Comparison of ENCODE assay signal across 8 cellular contexts in genomic region chr9:37037137-37037743, GRCh38. TPM values are rescaled to one million over a fixed set of nuclear protein-coding genes. Genes with fewer than 3 reads are reported as not detected.
DNase-seq lines count a peak whose midpoint lies in the region; ATAC-seq and TF ChIP-seq lines count a peak whose summit lies in the region.

No MANE protein-coding gene starts in this region.

- ATAC-seq in Panc1 (peak; percentile 7), HG03439 (IDR thresholded peaks at IDR 0.05; ENCODE audit: unreplicated experiment) (no peak)

- in situ Hi-C loops in Panc1 (cut with HindIII; ENCODE audit: low pct_unique_long_range_greater_than_20kb, low sequenced_read_pairs): no loop called here

- POLR2A ChIA-PET in activated CD4-positive, alpha-beta T cell treated with anti-CD3 and anti-CD28 coated beads, Interleukin-2, amount 10 ng/mL, durations not matched to agents 7 days and 5 days (lab: Charles Lee): no interaction called here
- POLR2A ChIA-PET in Panc1 (lab: Charles Lee): interaction anchor here (0.5 to 0.6 kb wide), 3 partner anchors 34 to 136 kb away, joined by 3 to 15 read pairs (median 9); no protein-coding TSS in a partner anchor

- no peak for DNase-seq in activated CD4-positive, alpha-beta T cell treated with anti-CD3 and anti-CD28 coated beads, Interleukin-2, amount 10 ng/mL, durations not matched to agents 7 days and 5 days
- DNase-seq in activated CD4-positive, alpha-beta T cell treated with anti-CD3 and anti-CD28 coated beads for 4 hours: no peak
- no peak for DNase-seq in Panc1 (ENCODE audit: low read depth, low spot score)
- DNase-seq in mesenteric fat pad (ENCODE audit: low spot score): no peak
- DNase-seq in H4 (ENCODE audit: low spot score): no peak

- BruUV-seq in Panc1 (replicated peaks; lab: Mats Ljungman, UMichigan): no TSS peak

- H3K4me1 Mint-ChIP-seq in activated CD4-positive, alpha-beta T cell treated with anti-CD3 and anti-CD28 coated beads, Interleukin-2, amount 10 ng/mL, durations not matched to agents 7 days and 5 days: peaks cover 37% of the 10 kb centered on the region

- peaks cover 89% of the 10 kb centered on the region for H3K27me3 Mint-ChIP-seq in activated CD4-positive, alpha-beta T cell treated with anti-CD3 and anti-CD28 coated beads, Interleukin-2, amount 10 ng/mL, durations not matched to agents 7 days and 5 days

- peaks cover 43% of the 10 kb centered on the region for H3K27me3 ChIP-seq in Panc1 (ENCODE audit: control insufficient read depth, insufficient read depth, low read length)
- H3K27me3 ChIP-seq in esophagus (ENCODE audit: control insufficient read depth in 1 of 2, insufficient read depth in 2 of 2, low read length in 2 of 2): peaks cover 4 to 55% of the 10 kb centered on the region in 2 donors
- peaks cover 41% of the 10 kb centered on the region for H3K27me3 ChIP-seq in neuron (ENCODE audit: insufficient read depth, low read length)

- no peaks in the 10 kb centered on the region for H3K9me3 Mint-ChIP-seq in activated CD4-positive, alpha-beta T cell treated with anti-CD3 and anti-CD28 coated beads, Interleukin-2, amount 10 ng/mL, durations not matched to agents 7 days and 5 days

- H3K9me3 ChIP-seq in Panc1 (ENCODE audit: control insufficient read depth, insufficient read depth, low read depth, low read length) (no peaks in the 10 kb centered on the region), esophagus (ENCODE audit: control insufficient read depth in 2 of 2, insufficient read depth in 1 of 2, low read depth in 1 of 2, low read length in 1 of 2) (peaks cover 0 to 2% of the 10 kb centered on the region in 2 donors), neuron (ENCODE audit: low read length) (no peaks in the 10 kb centered on the region)

- peak overlapping the region; percentile 65 for H3K27ac Mint-ChIP-seq in activated CD4-positive, alpha-beta T cell treated with anti-CD3 and anti-CD28 coated beads, Interleukin-2, amount 10 ng/mL, durations not matched to agents 7 days and 5 days

- H3K36me3 ChIP-seq in Panc1 (ENCODE audit: control insufficient read depth, insufficient read depth, low read length) (no peaks in the 10 kb centered on the region), esophagus (ENCODE audit: control insufficient read depth in 2 of 2, insufficient read depth in 2 of 2, low read length in 1 of 2) (no peaks in the 10 kb centered on the region), neuron (ENCODE audit: insufficient read depth, low read length) (no peaks in the 10 kb centered on the region)

- CTCF ChIA-PET in activated CD4-positive, alpha-beta T cell treated with anti-CD3 and anti-CD28 coated beads, Interleukin-2, amount 10 ng/mL, durations not matched to agents 7 days and 5 days (lab: Charles Lee): interaction anchor here (0.6 to 1.1 kb wide), 5 partner anchors 11 to 579 kb away, joined by 3 to 4 read pairs (median 4); no protein-coding TSS in a partner anchor
- CTCF ChIA-PET in Panc1 (lab: Charles Lee): interaction anchor here (0.7 kb wide), 1 partner anchor 17 kb away, joined by 3 read pairs; no protein-coding TSS in a partner anchor

- peaks cover 19% of the 10 kb centered on the region for H3K4me1 ChIP-seq in Panc1 (ENCODE audit: control insufficient read depth, insufficient read depth, low read length)
- peaks cover 11 to 14% of the 10 kb centered on the region in 2 donors for H3K4me1 ChIP-seq in esophagus (ENCODE audit: control insufficient read depth in 2 of 2, insufficient read depth in 2 of 2, low read length in 1 of 2)
- peaks cover 13% of the 10 kb centered on the region for H3K4me1 ChIP-seq in neuron (ENCODE audit: insufficient read depth, low read length)

- peak overlapping the region; percentile 90 for H2AFZ ChIP-seq in neuron (ENCODE audit: low read depth, low read length)

- no peak for TF ChIP-seq CTCF in Panc1 (IDR thresholded peaks at IDR 0.05)

- intact Hi-C loops in Panc1 (cut with micrococcal nuclease; ENCODE audit: unreplicated experiment): no loop called here

- peak overlapping the region; percentile 75 for H3K4me3 Mint-ChIP-seq in activated CD4-positive, alpha-beta T cell treated with anti-CD3 and anti-CD28 coated beads, Interleukin-2, amount 10 ng/mL, durations not matched to agents 7 days and 5 days

- 1 to 2% methylated on average over 24 to 29 of the region's 29 CpGs for WGBS in esophagus, 2 donors

- H3K27ac ChIP-seq in Panc1 (ENCODE audit: low read length) (peak overlapping the region; percentile 77), esophagus (ENCODE audit: low read depth in 2 of 2, low read length in 1 of 2) (no peak overlapping the region)

- H3K36me3 Mint-ChIP-seq in activated CD4-positive, alpha-beta T cell treated with anti-CD3 and anti-CD28 coated beads, Interleukin-2, amount 10 ng/mL, durations not matched to agents 7 days and 5 days (ENCODE audit: low read depth): peaks cover 6% of the 10 kb centered on the region

- H3K4me3 ChIP-seq in Panc1 (ENCODE audit: low read depth in 2 of 2, low read length in 2 of 2) (peak overlapping the region; percentile 53 to 78), esophagus (ENCODE audit: low read depth in 1 of 2, low read length in 2 of 2) (peak overlapping the region; percentile 45 to 73), neuron (ENCODE audit: low read length) (peak overlapping the region; percentile 43)

RNA-seq across cellular contexts. Expression of gene PAX5, which starts 3.2 kb away (rescaled TPM):
- total RNA-seq in activated CD4-positive, alpha-beta T cell treated with anti-CD3 and anti-CD28 coated beads, Interleukin-2, amount 10 ng/mL, durations not matched to agents 7 days and 5 days: under 1 TPM; 0.10 to 0.12 TPM
- 0.39 TPM for total RNA-seq in Panc1 (2021; ENCODE audit: unreplicated experiment)
- 0.05 TPM for polyA plus RNA-seq in Panc1 (2012; ENCODE audit: insufficient read length)
- under 1 TPM; 0.02 to 0.10 TPM for polyA plus RNA-seq in esophagus
- 0.06 TPM for total RNA-seq in mesenteric fat pad
- total RNA-seq in H4 (2014; rRNA removed; shearing (Covaris generic)): not detected in 2 replicates
